In genomic region chr3:139087621-139088020, GRCh38 we compare ENCODE assay signal across 11 cellular contexts. TPM values are rescaled to one million over a fixed set of nuclear protein-coding genes. Genes with fewer than 3 reads are reported as not detected.
"Had no signal": no experiment of that assay in that cellular context is flagged by ENCODE, and none has a peak within 500 bp of the region (broad histone marks: within the 10 kb centered on the region; RNA-seq: fewer than 3 reads in every experiment).

No MANE protein-coding gene starts in this region.

- ATAC-seq: GM23338, HCT116 had no signal

- H3K27ac ChIP-seq: GM23248 had no signal

- H2AFZ ChIP-seq: GM23248, GM23338 had no signal

- H3K4me2 ChIP-seq: GM23338 had no signal

- H3K9me3 ChIP-seq: HAP-1 had no signal

- H3K4me1 ChIP-seq: HAP-1 had no signal

- H3K4me3 Mint-ChIP-seq: GM23338, H9, HFFc6 had no signal

- DNase-seq: GM23248, GOT3, H7, H9, HCEC 1CT, HFFc6 had no signal

- H3K4me3 ChIP-seq: GM23248, GM23338, HAP-1 had no signal

- H3K4me1 Mint-ChIP-seq: GM23338, H9 had no signal

- H3K9ac ChIP-seq: GM23248 had no signal

- H3K36me3 ChIP-seq: HAP-1 had no signal

- H3K9me3 Mint-ChIP-seq: HFFc6 had no signal

- H3K27ac Mint-ChIP-seq: GM23338, H9, HFFc6 had no signal

RNA-seq across cellular contexts. Expression of gene PRR23C, which starts 42.9 kb away (rescaled TPM):
- total RNA-seq: GM23248, GM23338, H1, H4, H7, H9, HFFc6 had no signal
- polyA plus RNA-seq: GM23248, GM23338, H1 had no signal
